Comparison of ENCODE assay signal across 21 cellular contexts in the genomic region with DNA sequence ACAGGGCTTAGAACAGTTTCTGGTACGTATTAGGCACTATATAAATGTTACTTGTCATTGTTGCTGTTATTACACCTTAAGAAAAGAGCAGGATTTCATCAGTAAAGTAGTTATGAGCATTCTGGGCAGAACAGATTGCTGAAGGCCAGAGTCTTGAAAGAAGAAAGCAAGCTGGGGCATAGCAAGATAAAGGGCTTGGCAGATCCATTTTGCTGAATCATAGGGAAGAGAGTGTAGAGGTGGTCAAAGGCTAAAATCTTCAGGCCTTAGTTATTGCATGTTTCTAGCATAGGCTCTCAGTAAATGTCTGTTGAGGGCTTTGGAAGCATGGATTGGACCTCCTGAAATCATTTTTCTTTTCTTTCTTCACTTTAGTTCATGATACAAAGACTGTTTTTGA.
DNase-seq lines count a peak whose midpoint lies in the region; ATAC-seq, FAIRE-seq and TF ChIP-seq lines count a peak whose summit lies in the region.
"Had no signal": no experiment of that assay in that cellular context is flagged by ENCODE, and none has a peak within 500 bp of the region (broad histone marks: within the 10 kb centered on the region; RNA-seq: fewer than 3 reads in every experiment).

No MANE protein-coding gene starts in this region.

- H3K36me3 ChIP-seq in astrocyte (ENCODE audit: insufficient read depth, low read length) = no peaks in the 10 kb centered on the region
- H3K36me3 ChIP-seq in adrenal gland (replicated peaks in 1 of 2) = no peaks in the 10 kb centered on the region
- H3K36me3 ChIP-seq: gastrocnemius medialis had no signal

- 49 to 63% (median 59%) methylated on average over 1 of the region's 1 CpG for WGBS in adrenal gland, 4 donors

- H3K9me3 ChIP-seq in astrocyte (ENCODE audit: insufficient read depth, low read depth, low read length) (no peaks in the 10 kb centered on the region), T-helper 17 cell (ENCODE audit: control insufficient read depth, low read length, poor library complexity, severe bottlenecking) (no peaks in the 10 kb centered on the region), adrenal gland (replicated peaks in 1 of 3) (no peaks in the 10 kb centered on the region)
- H3K9me3 ChIP-seq: gastrocnemius medialis had no signal

- H3K27me3 Mint-ChIP-seq in astrocyte (ENCODE audit: low read depth, unreplicated experiment) (no peaks in the 10 kb centered on the region), T-helper 17 cell (no peaks in the 10 kb centered on the region)
- H3K27me3 Mint-ChIP-seq: activated naive CD4-positive, alpha-beta T cell treated with anti-CD3 and anti-CD28 coated beads, Interleukin-2, amount 50 U/mL, for 24 hours had no signal

- intact Hi-C loops in sciatic nerve (cut with DNase I) = no loop called here
- intact Hi-C loops in adrenal gland (cut with DNase I) = no loop called here

- peaks cover 3% of the 10 kb centered on the region for H3K4me1 ChIP-seq in astrocyte (ENCODE audit: insufficient read depth, low read length)
- peaks cover 8% of the 10 kb centered on the region for H3K4me1 ChIP-seq in foreskin keratinocyte
- H3K4me1 ChIP-seq in adrenal gland (replicated peaks in 1 of 2) = peaks cover 0 to 6% of the 10 kb centered on the region in 2 donors
- H3K4me1 ChIP-seq: gastrocnemius medialis had no signal

- H3K27ac ChIP-seq in astrocyte (ENCODE audit: low read depth, low read length) (no peak overlapping the region), foreskin keratinocyte (no peak overlapping the region), adrenal gland (no peak overlapping the region)

- H3K27ac Mint-ChIP-seq in astrocyte (ENCODE audit: unreplicated experiment) = peak overlapping the region; percentile 20
- no peak overlapping the region for H3K27ac Mint-ChIP-seq in T-helper 17 cell
- H3K27ac Mint-ChIP-seq: activated naive CD4-positive, alpha-beta T cell treated with anti-CD3 and anti-CD28 coated beads, Interleukin-2, amount 50 U/mL, for 24 hours had no signal

- H3K79me2 ChIP-seq in astrocyte (ENCODE audit: insufficient read depth, low read length) = no peaks in the 10 kb centered on the region

- H2AFZ ChIP-seq in astrocyte (ENCODE audit: low read depth, low read length) = no peak overlapping the region

- H3K36me3 Mint-ChIP-seq in astrocyte (ENCODE audit: low read depth, unreplicated experiment) = no peaks in the 10 kb centered on the region
- H3K36me3 Mint-ChIP-seq in T-helper 17 cell (ENCODE audit: low read depth) = no peaks in the 10 kb centered on the region
- H3K36me3 Mint-ChIP-seq: activated naive CD4-positive, alpha-beta T cell treated with anti-CD3 and anti-CD28 coated beads, Interleukin-2, amount 50 U/mL, for 24 hours had no signal

- no peak for FAIRE-seq in astrocyte (lab: Jason Lieb, UNC)

- TF ChIP-seq CTCF in astrocyte (IDR thresholded peaks at IDR 0.05; ENCODE audit: insufficient read depth, low read depth, low read length) (no peak), foreskin keratinocyte (conservative IDR thresholded peaks at IDR 0.05) (no peak), adrenal gland (IDR thresholded peaks at IDR 0.05) (no peak)

- H3K27me3 ChIP-seq in astrocyte (ENCODE audit: insufficient read depth, low read length) (no peaks in the 10 kb centered on the region), foreskin keratinocyte (no peaks in the 10 kb centered on the region), adrenal gland (no peaks in the 10 kb centered on the region)
- H3K27me3 ChIP-seq: gastrocnemius medialis had no signal

- H3K9me3 Mint-ChIP-seq in astrocyte (ENCODE audit: unreplicated experiment) = no peaks in the 10 kb centered on the region
- H3K9me3 Mint-ChIP-seq: activated naive CD4-positive, alpha-beta T cell treated with anti-CD3 and anti-CD28 coated beads, Interleukin-2, amount 50 U/mL, for 24 hours had no signal

- H3K9ac ChIP-seq in astrocyte (ENCODE audit: low read length) = no peak overlapping the region

- peak; percentile 64 for ATAC-seq in foreskin keratinocyte
- peak; percentile 24 for ATAC-seq in sciatic nerve
- ATAC-seq in T-helper 17 cell = no peak
- no peak for ATAC-seq in HG03457 (IDR thresholded peaks at IDR 0.05; ENCODE audit: unreplicated experiment)

- H3K4me3 Mint-ChIP-seq in astrocyte (ENCODE audit: unreplicated experiment) (no peak overlapping the region), T-helper 17 cell (no peak overlapping the region)
- H3K4me3 Mint-ChIP-seq: activated naive CD4-positive, alpha-beta T cell treated with anti-CD3 and anti-CD28 coated beads, Interleukin-2, amount 50 U/mL, for 24 hours had no signal

- H3K4me1 Mint-ChIP-seq in astrocyte (ENCODE audit: low read depth, unreplicated experiment) (peaks cover 7% of the 10 kb centered on the region), T-helper 17 cell (no peaks in the 10 kb centered on the region)
- H3K4me1 Mint-ChIP-seq: activated naive CD4-positive, alpha-beta T cell treated with anti-CD3 and anti-CD28 coated beads, Interleukin-2, amount 50 U/mL, for 24 hours had no signal

- H3K4me3 ChIP-seq in astrocyte (ENCODE audit: insufficient read depth, low read depth, low read length) (no peak overlapping the region), adrenal gland (no peak overlapping the region)
- H3K4me3 ChIP-seq: gastrocnemius medialis had no signal

- H4K20me1 ChIP-seq in astrocyte (ENCODE audit: insufficient read depth, low read length) = no peaks in the 10 kb centered on the region

- DNase-seq in HPDE6-E6E7 (ENCODE audit: extremely low spot score) (peak; percentile 7), astrocyte (ENCODE audit: low read depth) (peak; percentile 34), foreskin keratinocyte (peak; percentile 62 to 89), sciatic nerve (ENCODE audit: low spot score) (no peak), T-helper 17 cell (no peak), adrenal gland (no peak), medulla oblongata (ENCODE audit: extremely low spot score) (no peak)
- DNase-seq: activated CD4-positive, alpha-beta T cell treated with anti-CD3 and anti-CD28 coated beads, Interleukin-2, amount 50 U/mL, for 1 hour; central memory CD4-positive, alpha-beta T cell; effector CD8-positive, alpha-beta T cell; gastrocnemius medialis; GF-D8; H7; Kasumi-1; midbrain; NCI-H1436; NCI-H345; SHP77; stimulated activated CD4-positive, alpha-beta T cell treated with anti-CD3 and anti-CD28 coated beads, Interleukin-2, amount 100 ng/mL, for 24 hours had no signal

- no peak overlapping the region for H3K4me2 ChIP-seq in astrocyte (ENCODE audit: low read length)

- no peak for TF ChIP-seq POLR2A in adrenal gland (IDR thresholded peaks at IDR 0.05)

Comparison
In these comparisons a context has a peak if more than half of its experiments do, and no peak if none do; other contexts are left out.
1. DNase-seq: peak in HPDE6-E6E7 (single experiment), astrocyte (single experiment) and foreskin keratinocyte (2 of 2); none in sciatic nerve (single experiment), T-helper 17 cell (0 of 3), adrenal gland (0 of 7) and medulla oblongata (single experiment).
2. ATAC-seq: peak in foreskin keratinocyte (single experiment) and sciatic nerve (single experiment); none in T-helper 17 cell (single experiment) and HG03457 (single experiment).